Comparison of ENCODE assay signal across 12 cellular contexts in the genomic region with DNA sequence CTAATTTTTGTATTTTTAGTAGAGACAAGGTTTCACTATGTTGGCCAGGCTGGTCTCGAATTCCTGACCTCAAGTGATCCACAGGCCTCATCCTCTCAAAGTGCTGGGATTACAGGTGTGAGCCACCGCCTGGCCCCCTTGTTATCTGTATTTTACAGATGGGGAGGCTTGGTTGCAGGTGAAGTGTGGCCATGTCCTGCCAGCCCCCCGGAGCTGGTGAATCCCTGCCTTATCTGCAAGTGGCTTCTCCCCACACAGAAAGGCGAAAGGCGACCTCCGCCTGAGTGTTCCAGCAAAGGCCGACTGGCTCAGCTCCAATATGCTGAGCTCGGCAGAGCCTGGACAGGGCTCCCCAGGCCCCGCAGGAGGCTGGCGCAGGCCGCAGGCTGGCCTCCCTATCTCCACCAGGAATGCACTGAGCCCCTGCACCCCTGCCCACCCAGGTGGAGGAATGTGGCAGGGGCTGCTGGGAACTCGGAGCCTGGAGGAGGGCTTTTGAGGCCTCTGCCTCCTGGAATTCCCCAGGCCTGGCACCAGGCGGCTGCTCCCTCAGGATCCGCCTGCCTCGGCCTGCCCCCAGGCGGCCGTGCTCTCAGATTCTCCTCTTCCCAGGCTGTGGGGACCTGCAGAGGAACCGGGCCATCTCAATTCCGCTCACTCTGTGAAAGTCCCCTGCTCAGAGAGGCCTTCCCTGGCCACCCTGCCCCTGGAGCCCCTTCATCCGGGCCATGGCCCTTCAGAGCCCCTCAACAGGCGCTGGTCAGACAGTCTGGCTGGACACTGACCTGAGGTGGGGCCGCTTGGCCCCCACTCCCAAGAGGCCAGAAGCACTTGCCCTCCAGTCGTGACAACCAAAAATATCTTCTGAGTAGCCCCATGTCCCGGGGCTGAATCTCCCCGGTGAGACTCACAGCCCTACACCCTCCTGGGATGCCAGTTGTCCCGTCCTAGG. TPM values are rescaled to one million over a fixed set of nuclear protein-coding genes. Genes with fewer than 3 reads are reported as not detected.
DNase-seq lines count a peak whose midpoint lies in the region; ATAC-seq and TF ChIP-seq lines count a peak whose summit lies in the region.
"Had no signal": no experiment of that assay in that cellular context is flagged by ENCODE, and none has a peak within 500 bp of the region (broad histone marks: within the 10 kb centered on the region; RNA-seq: fewer than 3 reads in every experiment).

No MANE protein-coding gene starts in this region.

- ATAC-seq in right cardiac atrium (peak; percentile 50 to 73), GM19467 (IDR thresholded peaks at IDR 0.05; ENCODE audit: unreplicated experiment) (no peak), HG03571 (IDR thresholded peaks at IDR 0.05; ENCODE audit: unreplicated experiment) (no peak)
- ATAC-seq: effector memory CD8-positive, alpha-beta T cell had no signal

- DNase-seq in H7, result peak; percentile 97
- peak; percentile 94 for DNase-seq in astrocyte of the hippocampus (ENCODE audit: low read depth, low spot score)
- peak; percentile 55 to 85 (median 84) for DNase-seq in right cardiac atrium
- DNase-seq in retinal pigment epithelial cell (ENCODE audit: low read depth), result peak; percentile 90
- DNase-seq in Ammon's horn (ENCODE audit: low spot score), result no peak
- DNase-seq in activated CD4-positive, alpha-beta T cell treated with anti-CD3 and anti-CD28 coated beads, Interleukin-2, amount 10 ng/mL, durations not matched to agents 24 days and 14 days, result no peak
- DNase-seq: activated CD4-positive, alpha-beta T cell treated with anti-CD3 and anti-CD28 coated beads for 4 hours; effector memory CD8-positive, alpha-beta T cell; GOT3 had no signal

- no peaks in the 10 kb centered on the region for H3K36me3 Mint-ChIP-seq in activated CD4-positive, alpha-beta T cell treated with anti-CD3 and anti-CD28 coated beads, Interleukin-2, amount 10 ng/mL, durations not matched to agents 24 days and 14 days (ENCODE audit: low read depth)

- no peaks in the 10 kb centered on the region for H3K36me3 ChIP-seq in H7 (replicated peaks; ENCODE audit: control insufficient read depth, insufficient read depth, low read length)

- H3K4me1 Mint-ChIP-seq in activated CD4-positive, alpha-beta T cell treated with anti-CD3 and anti-CD28 coated beads, Interleukin-2, amount 10 ng/mL, durations not matched to agents 24 days and 14 days, result no peaks in the 10 kb centered on the region

- no peak overlapping the region for H3K4me3 Mint-ChIP-seq in activated CD4-positive, alpha-beta T cell treated with anti-CD3 and anti-CD28 coated beads, Interleukin-2, amount 10 ng/mL, durations not matched to agents 24 days and 14 days
- H3K4me3 Mint-ChIP-seq: effector memory CD8-positive, alpha-beta T cell had no signal

- H3K27ac ChIP-seq in right cardiac atrium (ENCODE audit: low read length), result peak overlapping the region; percentile 45

- H3K4me3 ChIP-seq in H7 (ENCODE audit: insufficient read depth, low read depth, low read length) (no peak overlapping the region), right cardiac atrium (ENCODE audit: low read length) (no peak overlapping the region), retinal pigment epithelial cell (ENCODE audit: low read length) (no peak overlapping the region)

- H3K4me1 ChIP-seq in right cardiac atrium (ENCODE audit: control insufficient read depth, insufficient read depth, low read length), result no peaks in the 10 kb centered on the region

- H3K27me3 ChIP-seq in H7 (ENCODE audit: control insufficient read depth, insufficient read depth, low read length) (no peaks in the 10 kb centered on the region), right cardiac atrium (ENCODE audit: control insufficient read depth, insufficient read depth) (no peaks in the 10 kb centered on the region)

- no peaks in the 10 kb centered on the region for H3K9me3 Mint-ChIP-seq in activated CD4-positive, alpha-beta T cell treated with anti-CD3 and anti-CD28 coated beads, Interleukin-2, amount 10 ng/mL, durations not matched to agents 24 days and 14 days
- H3K9me3 Mint-ChIP-seq: effector memory CD8-positive, alpha-beta T cell had no signal

- TF ChIP-seq CTCF in retinal pigment epithelial cell (conservative IDR thresholded peaks at IDR 0.05; ENCODE audit: low read depth, low read length), result peak; percentile 74

- no peaks in the 10 kb centered on the region for H3K9me3 ChIP-seq in right cardiac atrium (ENCODE audit: control insufficient read depth, low read length)

- H3K27me3 Mint-ChIP-seq in activated CD4-positive, alpha-beta T cell treated with anti-CD3 and anti-CD28 coated beads, Interleukin-2, amount 10 ng/mL, durations not matched to agents 24 days and 14 days, result peaks cover 3% of the 10 kb centered on the region

- whole genome bisulfite sequencing in right cardiac atrium, result 40% methylated on average over 26 of the region's 26 CpGs

- no peak overlapping the region for H3K27ac Mint-ChIP-seq in activated CD4-positive, alpha-beta T cell treated with anti-CD3 and anti-CD28 coated beads, Interleukin-2, amount 10 ng/mL, durations not matched to agents 24 days and 14 days
- H3K27ac Mint-ChIP-seq: effector memory CD8-positive, alpha-beta T cell had no signal

- intact Hi-C loops in right cardiac atrium (cut with DNase I), result loop anchor here in 1 of 4 donors (5.0 kb wide), 1 partner anchor 74 kb away; the partner anchor contains the start of gene ADRM1
- intact Hi-C loops in activated CD4-positive, alpha-beta T cell treated with anti-CD3 and anti-CD28 coated beads, Interleukin-2, amount 10 ng/mL, durations not matched to agents 24 days and 14 days (cut with micrococcal nuclease), result no loop called here

RNA-seq across cellular contexts. Expression of gene LAMA5, which starts 9.3 kb away (rescaled TPM):
- total RNA-seq in H7 (2014; rRNA removed; shearing (Covaris generic)), result 61.0 and 90.8 TPM in 2 replicates
- 10 to 100 TPM; 77.4 to 97.9 (median 86.8) TPM for total RNA-seq in right cardiac atrium
- polyA plus RNA-seq in right cardiac atrium, result 93.7 TPM
- total RNA-seq in activated CD4-positive, alpha-beta T cell treated with anti-CD3 and anti-CD28 coated beads, Interleukin-2, amount 10 ng/mL, durations not matched to agents 24 days and 14 days, result 2.0 and 2.1 TPM in 2 replicates

RNA-seq across cellular contexts. Expression of gene RPS21, which starts 10.5 kb away (rescaled TPM):
- total RNA-seq in H7 (2014; rRNA removed; shearing (Covaris generic)), result 877 and 1,118 TPM in 2 replicates
- 100 to 1,000 TPM; 703 to 815 (median 736) TPM for total RNA-seq in right cardiac atrium
- 2,060 TPM for polyA plus RNA-seq in right cardiac atrium
- total RNA-seq in activated CD4-positive, alpha-beta T cell treated with anti-CD3 and anti-CD28 coated beads, Interleukin-2, amount 10 ng/mL, durations not matched to agents 24 days and 14 days, result 2,091 and 2,109 TPM in 2 replicates

RNA-seq across cellular contexts. Expression of gene CABLES2, which starts 30.7 kb away (rescaled TPM):
- total RNA-seq in H7 (2014; rRNA removed; shearing (Covaris generic)), result 7.7 and 8.3 TPM in 2 replicates
- total RNA-seq in right cardiac atrium, result 10 to 100 TPM; 12.3 to 29.4 (median 16.3) TPM
- polyA plus RNA-seq in right cardiac atrium, result 10.9 TPM
- 13.1 and 13.5 TPM in 2 replicates for total RNA-seq in activated CD4-positive, alpha-beta T cell treated with anti-CD3 and anti-CD28 coated beads, Interleukin-2, amount 10 ng/mL, durations not matched to agents 24 days and 14 days

RNA-seq across cellular contexts. Expression of gene RBBP8NL, which starts 51.0 kb away (rescaled TPM):
- total RNA-seq in H7 (2014; rRNA removed; shearing (Covaris generic)), result not detected in 2 replicates
- not detected for total RNA-seq in right cardiac atrium
- polyA plus RNA-seq in right cardiac atrium, result not detected
- not detected in 2 replicates for total RNA-seq in activated CD4-positive, alpha-beta T cell treated with anti-CD3 and anti-CD28 coated beads, Interleukin-2, amount 10 ng/mL, durations not matched to agents 24 days and 14 days
- total RNA-seq: skeletal muscle tissue had no signal

Comparison
In these comparisons a context has a peak if more than half of its experiments do, and no peak if none do; other contexts are left out.
1. DNase-seq: peak in H7 (single experiment), astrocyte of the hippocampus (single experiment), right cardiac atrium (3 of 3) and retinal pigment epithelial cell (single experiment); none in Ammon's horn (single experiment) and activated CD4-positive, alpha-beta T cell treated with anti-CD3 and anti-CD28 coated beads, Interleukin-2, amount 10 ng/mL, durations not matched to agents 24 days and 14 days (single experiment).
2. ATAC-seq: peak in right cardiac atrium (2 of 2); none in GM19467 (single experiment) and HG03571 (single experiment).
3. RNA of gene LAMA5, which starts 9.3 kb away (total RNA-seq): 77.4 to 97.9 TPM in right cardiac atrium and 61.0 to 90.8 TPM in H7; 2.0 to 2.1 TPM in activated CD4-positive, alpha-beta T cell treated with anti-CD3 and anti-CD28 coated beads, Interleukin-2, amount 10 ng/mL, durations not matched to agents 24 days and 14 days; every median in the first group is over 10 times any median in the second.